In the genomic region with DNA sequence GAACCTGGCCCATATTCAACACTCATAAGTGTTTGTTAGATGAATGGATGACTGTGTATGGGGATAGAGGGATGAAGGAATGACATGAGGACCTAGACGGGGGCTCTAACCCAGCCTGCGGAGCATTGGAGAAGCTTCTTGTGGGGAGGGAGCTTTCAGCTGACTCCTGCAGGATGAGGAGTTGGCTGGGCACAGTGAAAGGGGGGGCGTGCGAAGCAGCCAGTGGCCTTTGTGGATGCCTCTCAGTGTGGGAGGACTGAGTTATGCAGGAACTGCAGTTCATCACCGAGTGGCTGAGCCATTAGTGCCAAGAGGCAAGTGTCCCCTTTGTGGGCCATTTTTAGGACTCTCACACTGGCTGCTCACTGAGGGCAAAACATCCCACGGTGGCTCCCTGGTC, we compare ENCODE assay signal across 1 cellular context.
TF ChIP-seq lines count a peak whose summit lies in the region.

No MANE protein-coding gene starts in this region.

TF ChIP-seq in K562, 482 proteins besides CTCF, POLR2A, EP300 and RAD21:
- TF ChIP-seq TOE1 (IDR thresholded peaks at IDR 0.05; ENCODE audit: borderline replicate concordance) (no peak), TOE1 (CRISPR knock-in tag; IDR thresholded peaks at IDR 0.05; ENCODE audit: borderline replicate concordance, low read depth) (no peak), COPS2 (conservative IDR thresholded peaks at IDR 0.05) (no peak), EGR1 (conservative IDR thresholded peaks at IDR 0.05) (peak; percentile 40; the same call in 1 of the 2 replicates), SMAD4 (CRISPR knock-in tag; conservative IDR thresholded peaks at IDR 0.05) (no peak), NUFIP1 (IDR thresholded peaks at IDR 0.05; ENCODE audit: partially characterized antibody) (no peak), ZBTB17 (CRISPR knock-in tag; IDR thresholded peaks at IDR 0.05) (peak; percentile 87), E2F5 (CRISPR knock-in tag; IDR thresholded peaks at IDR 0.05) (no peak), EHMT2 (IDR thresholded peaks at IDR 0.05) (no peak), RBM34 (IDR thresholded peaks at IDR 0.05; ENCODE audit: borderline replicate concordance, insufficient read depth, low read length) (no peak), RBM15 (IDR thresholded peaks at IDR 0.05; ENCODE audit: insufficient read depth, low read length) (no peak), PPARD (CRISPR knock-in tag; IDR thresholded peaks at IDR 0.05) (no peak), HIVEP1 (CRISPR knock-in tag; IDR thresholded peaks at IDR 0.05) (no peak), NRF1 (conservative IDR thresholded peaks at IDR 0.05 in 1 of 2, IDR thresholded peaks at IDR 0.05 in 1 of 2) (no peak), RBM39 (optimal IDR thresholded peaks at IDR 0.05; ENCODE audit: low read depth, low read length) (no peak), HNRNPK (IDR thresholded peaks at IDR 0.05; ENCODE audit: low read depth, low read length, poor library complexity, severe bottlenecking) (no peak), ZKSCAN3 (CRISPR knock-in tag; IDR thresholded peaks at IDR 0.05) (no peak)
- TF ChIP-seq, protein P1, sequence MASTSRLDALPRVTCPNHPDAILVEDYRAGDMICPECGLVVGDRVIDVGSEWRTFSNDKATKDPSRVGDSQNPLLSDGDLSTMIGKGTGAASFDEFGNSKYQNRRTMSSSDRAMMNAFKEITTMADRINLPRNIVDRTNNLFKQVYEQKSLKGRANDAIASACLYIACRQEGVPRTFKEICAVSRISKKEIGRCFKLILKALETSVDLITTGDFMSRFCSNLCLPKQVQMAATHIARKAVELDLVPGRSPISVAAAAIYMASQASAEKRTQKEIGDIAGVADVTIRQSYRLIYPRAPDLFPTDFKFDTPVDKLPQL (IDR thresholded peaks at IDR 0.05; ENCODE audit: extremely low read depth, insufficient read length): no peak
